ENCODE assay signal across 9 cellular contexts in the genomic region with DNA sequence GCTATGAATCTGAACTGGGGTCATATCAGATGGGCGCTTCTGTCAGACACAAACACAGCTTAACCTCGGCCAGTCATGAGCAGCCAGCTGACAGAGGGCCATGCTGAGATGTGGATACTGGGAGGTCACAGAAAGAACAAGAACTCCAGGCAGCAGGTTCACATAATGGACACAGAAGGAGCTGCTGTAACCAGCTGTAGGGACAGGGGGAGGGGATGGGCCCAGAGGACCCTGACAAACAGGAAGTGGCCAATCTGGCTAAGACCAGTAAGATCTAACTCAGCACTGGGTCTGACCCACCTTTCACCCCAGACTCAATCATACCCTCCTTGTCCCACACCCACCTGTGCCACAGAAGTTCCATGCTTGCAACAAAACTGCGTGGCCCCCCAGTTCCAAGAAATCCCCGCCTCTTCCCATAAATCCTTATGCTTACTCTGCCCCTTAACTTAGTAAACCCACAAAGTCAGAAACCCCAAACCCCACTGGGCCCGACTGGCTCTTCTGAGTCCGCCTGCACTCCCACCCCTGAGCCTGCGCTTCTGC. TPM values are rescaled to one million over a fixed set of nuclear protein-coding genes. Genes with fewer than 3 reads are reported as not detected.
DNase-seq lines count a peak whose midpoint lies in the region; ATAC-seq lines count a peak whose summit lies in the region.
"Had no signal": no experiment of that assay in that cellular context is flagged by ENCODE, and none has a peak within 500 bp of the region (broad histone marks: within the 10 kb centered on the region; RNA-seq: fewer than 3 reads in every experiment).

No MANE protein-coding gene starts in this region.

- H3K9me3 ChIP-seq in ectodermal cell (ENCODE audit: control insufficient read depth, low read length) = no peaks in the 10 kb centered on the region
- H3K9me3 ChIP-seq in neuronal stem cell (replicated peaks in 1 of 2; ENCODE audit: control insufficient read depth in 2 of 2, insufficient read depth in 1 of 2, low read depth in 1 of 2, low read length in 2 of 2) = no peaks in the 10 kb centered on the region

- peak overlapping the region; percentile 77 for H2AK5ac ChIP-seq in neuronal stem cell (ENCODE audit: low read depth, low read length)

- peak overlapping the region; percentile 97 for H2BK120ac ChIP-seq in neuronal stem cell (ENCODE audit: low read depth, low read length)

- whole genome bisulfite sequencing in ectodermal cell, 2 experiments = 79 to 82% methylated on average over 7 of the region's 7 CpGs
- no CpG with 5 or more reads among the region's 7 CpGs for WGBS in neuronal stem cell (ENCODE audit: extremely low coverage in 2 of 2, insufficient read length in 2 of 2, insufficient replicate concordance in 1 of 2), 2 donors

- H2BK12ac ChIP-seq in neuronal stem cell (ENCODE audit: low read length) = peak overlapping the region; percentile 50

- peak overlapping the region; percentile 40 for H2BK15ac ChIP-seq in neuronal stem cell (ENCODE audit: low read length)

- no peak overlapping the region for H3K4me2 ChIP-seq in neuronal stem cell (ENCODE audit: insufficient read depth, low read length, poor library complexity, severe bottlenecking)

- H3K23ac ChIP-seq in neuronal stem cell (ENCODE audit: low read depth, low read length, poor library complexity) = no peak overlapping the region

- peak overlapping the region; percentile 59 for H3K18ac ChIP-seq in neuronal stem cell (ENCODE audit: low read length)

- no peaks in the 10 kb centered on the region for H3K36me3 ChIP-seq in ectodermal cell (ENCODE audit: control insufficient read depth, insufficient read depth, low read length)
- no peaks in the 10 kb centered on the region for H3K36me3 ChIP-seq in neuronal stem cell (replicated peaks in 1 of 2; ENCODE audit: control insufficient read depth in 2 of 2, insufficient read depth in 2 of 2, low read length in 2 of 2)

- H3K27me3 ChIP-seq in ectodermal cell (ENCODE audit: control insufficient read depth, insufficient read depth, low read length, poor library complexity, severe bottlenecking) (no peaks in the 10 kb centered on the region), neuronal stem cell (ENCODE audit: control insufficient read depth in 3 of 3, insufficient read depth in 3 of 3, low read depth in 1 of 3, low read length in 3 of 3) (no peaks in the 10 kb centered on the region)

- no peak overlapping the region for H3K4me3 ChIP-seq in ectodermal cell (ENCODE audit: insufficient read depth, low read depth, low read length)
- peak overlapping the region in 1 of 2 donors; percentile 16 for H3K4me3 ChIP-seq in neuronal stem cell (ENCODE audit: low read length in 2 of 2)

- ATAC-seq in HG02885 (IDR thresholded peaks at IDR 0.05; ENCODE audit: poor library complexity, unreplicated experiment) (no peak), GM21737 (IDR thresholded peaks at IDR 0.05; ENCODE audit: unreplicated experiment) (no peak)

- H2BK5ac ChIP-seq in neuronal stem cell (ENCODE audit: low read length) = peak overlapping the region; percentile 76

- DNase-seq in ELF-1 (ENCODE audit: low read depth, low spot score) (peak; percentile 36), MV-4-11 (lab: John Stamatoyannopoulos, UW) (peak; percentile 73), neuronal stem cell (ENCODE audit: low spot score) (peak; percentile 30), HuH-7.5 (ENCODE audit: low spot score) (no peak)
- DNase-seq in effector CD8-positive, alpha-beta T cell (lab: John Stamatoyannopoulos, UW) = no peak
- DNase-seq: kidney glomerular epithelial cell had no signal

- H3K4ac ChIP-seq in neuronal stem cell (ENCODE audit: low read length) = no peak overlapping the region

- H2AFZ ChIP-seq in neuronal stem cell (ENCODE audit: low read length) = peak overlapping the region; percentile 86

- peak overlapping the region; percentile 21 for H3K14ac ChIP-seq in neuronal stem cell (ENCODE audit: low read length)

- H4K91ac ChIP-seq in neuronal stem cell (ENCODE audit: low read depth, low read length, poor library complexity) = no peak overlapping the region

- H3K79me1 ChIP-seq in neuronal stem cell (ENCODE audit: low read depth, low read length) = no peaks in the 10 kb centered on the region

- H3K9ac ChIP-seq in neuronal stem cell (ENCODE audit: low read depth, low read length, poor library complexity) = no peak overlapping the region

- H3K4me1 ChIP-seq in ectodermal cell (ENCODE audit: control insufficient read depth, insufficient read depth, low read length) (peaks cover 34% of the 10 kb centered on the region), neuronal stem cell (ENCODE audit: control insufficient read depth in 2 of 2, insufficient read depth in 1 of 2, low read depth in 1 of 2, low read length in 2 of 2) (peaks cover 20 to 36% of the 10 kb centered on the region in 2 donors)

- H4K8ac ChIP-seq in neuronal stem cell (ENCODE audit: low read depth, low read length) = peak overlapping the region; percentile 73

- H3K27ac ChIP-seq in ectodermal cell (ENCODE audit: insufficient read depth, low read depth, low read length, poor library complexity, severe bottlenecking) = peak overlapping the region; percentile 89
- peak overlapping the region; percentile 84 for H3K27ac ChIP-seq in neuronal stem cell (replicated peaks; ENCODE audit: low read length)

RNA-seq across cellular contexts. Expression of a gene that starts 3.9 kb away (rescaled TPM):
- polyA plus RNA-seq in ectodermal cell (2013, experiment 1 of 4) = 0.39 TPM
- polyA plus RNA-seq in ectodermal cell (2013, experiment 2 of 4) = 0.55 TPM
- 0.59 TPM for polyA plus RNA-seq in ectodermal cell (2013, experiment 3 of 4)
- polyA plus RNA-seq in ectodermal cell (2013, experiment 4 of 4) = 0.61 TPM
- polyA plus RNA-seq in neuronal stem cell (2013, experiment 1 of 2) = 0.06 TPM
- 0.08 TPM for polyA plus RNA-seq in neuronal stem cell (2013, experiment 2 of 2)

RNA-seq across cellular contexts. Expression of a gene that starts 37.1 kb away (rescaled TPM):
- not detected for polyA plus RNA-seq in ectodermal cell (2013, experiment 1 of 4)
- not detected for polyA plus RNA-seq in ectodermal cell (2013, experiment 2 of 4)
- not detected for polyA plus RNA-seq in ectodermal cell (2013, experiment 3 of 4)
- not detected for polyA plus RNA-seq in ectodermal cell (2013, experiment 4 of 4)
- polyA plus RNA-seq in neuronal stem cell (2013, experiment 1 of 2) = not detected
- not detected for polyA plus RNA-seq in neuronal stem cell (2013, experiment 2 of 2)

RNA-seq across cellular contexts. Expression of a gene that starts 41.7 kb away (rescaled TPM):
- 9.7 TPM for polyA plus RNA-seq in ectodermal cell (2013, experiment 1 of 4)
- polyA plus RNA-seq in ectodermal cell (2013, experiment 2 of 4) = 12.1 TPM
- polyA plus RNA-seq in ectodermal cell (2013, experiment 3 of 4) = 7.8 TPM
- polyA plus RNA-seq in ectodermal cell (2013, experiment 4 of 4) = 8.3 TPM
- 4.3 TPM for polyA plus RNA-seq in neuronal stem cell (2013, experiment 1 of 2)
- 4.7 TPM for polyA plus RNA-seq in neuronal stem cell (2013, experiment 2 of 2)

RNA-seq across cellular contexts. Expression of a gene that starts 55.3 kb away (rescaled TPM):
- not detected for polyA plus RNA-seq in ectodermal cell (2013, experiment 1 of 4)
- 0.36 TPM for polyA plus RNA-seq in ectodermal cell (2013, experiment 2 of 4)
- 0.37 TPM for polyA plus RNA-seq in ectodermal cell (2013, experiment 3 of 4)
- 0.08 TPM for polyA plus RNA-seq in ectodermal cell (2013, experiment 4 of 4)
- polyA plus RNA-seq in neuronal stem cell (2013, experiment 1 of 2) = 0.06 TPM
- polyA plus RNA-seq in neuronal stem cell (2013, experiment 2 of 2) = 0.03 TPM

Comparison
In these comparisons a context has a peak if more than half of its experiments do, and no peak if none do; other contexts are left out.
1. DNase-seq: peak in ELF-1 (single experiment), MV-4-11 (single experiment) and neuronal stem cell (single experiment); none in HuH-7.5 (single experiment) and effector CD8-positive, alpha-beta T cell (single experiment).